9 cellular contexts compared by ENCODE assay signal in the genomic region with DNA sequence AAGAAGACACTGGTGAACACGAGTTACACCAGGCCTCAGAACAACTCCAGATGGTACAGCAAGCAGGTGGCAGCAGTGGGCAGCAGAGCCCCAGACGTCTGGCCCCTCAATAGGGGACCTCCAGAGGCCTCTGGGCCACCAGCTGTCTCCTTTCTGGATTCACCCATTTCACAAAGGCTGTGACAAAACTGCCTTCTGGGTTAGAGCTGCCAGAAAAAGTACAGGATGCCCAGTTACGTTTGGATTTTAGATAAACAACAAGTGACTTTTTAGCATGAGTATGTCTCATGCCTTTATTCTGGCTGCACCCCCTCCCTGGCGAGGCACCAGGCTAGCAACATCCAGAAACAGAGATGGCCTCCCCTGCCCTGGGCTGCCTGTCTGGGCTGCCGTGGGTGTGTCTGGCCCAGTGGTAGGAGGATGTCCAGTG. TPM values are rescaled to one million over a fixed set of nuclear protein-coding genes. Genes with fewer than 3 reads are reported as not detected.
DNase-seq lines count a peak whose midpoint lies in the region; ATAC-seq and TF ChIP-seq lines count a peak whose summit lies in the region.
"Had no signal": no experiment of that assay in that cellular context is flagged by ENCODE, and none has a peak within 500 bp of the region (broad histone marks: within the 10 kb centered on the region; RNA-seq: fewer than 3 reads in every experiment).

No MANE protein-coding gene starts in this region.

- H3K36me3 Mint-ChIP-seq in activated CD4-positive, alpha-beta T cell treated with anti-CD3 and anti-CD28 coated beads, Interleukin-2, amount 10 ng/mL, durations not matched to agents 7 days and 5 days (ENCODE audit: low read depth), result peaks cover 57% of the 10 kb centered on the region
- peaks cover 7 to 27% of the 10 kb centered on the region in 2 donors for H3K36me3 Mint-ChIP-seq in activated T-cell treated with anti-CD3 and anti-CD28 coated beads, Interleukin-2, amount 50 U/mL, for 72 hours (ENCODE audit: insufficient read depth in 2 of 2)

- H3K4me1 ChIP-seq in hepatocyte (ENCODE audit: insufficient read depth) (peaks cover 8% of the 10 kb centered on the region), thoracic aorta (ENCODE audit: control insufficient read depth in 1 of 2, low read depth in 2 of 2) (peaks cover 0 to 39% of the 10 kb centered on the region in 2 donors)

- H3K4me2 ChIP-seq in hepatocyte, result no peak overlapping the region

- no peaks in the 10 kb centered on the region for H4K20me1 ChIP-seq in hepatocyte (ENCODE audit: insufficient read depth, poor library complexity, severe bottlenecking)

- ATAC-seq in activated T-cell treated with anti-CD3 and anti-CD28 coated beads, Interleukin-2, amount 50 U/mL, for 72 hours (replicated peaks in 1 of 2), result peak; percentile 24 to 27
- ATAC-seq in thoracic aorta (ENCODE audit: insufficient number of reproducible peaks, low FRiP score, low read depth) (no peak), HG02970 (IDR thresholded peaks at IDR 0.05; ENCODE audit: low FRiP score, unreplicated experiment) (no peak)

- in situ Hi-C loops in GM13976 (cut with MboI; ENCODE audit: low sequenced_read_pairs, unreplicated experiment), result no loop called here

- H3K4me3 Mint-ChIP-seq in activated CD4-positive, alpha-beta T cell treated with anti-CD3 and anti-CD28 coated beads, Interleukin-2, amount 10 ng/mL, durations not matched to agents 7 days and 5 days, result no peak overlapping the region
- H3K4me3 Mint-ChIP-seq in activated T-cell treated with anti-CD3 and anti-CD28 coated beads, Interleukin-2, amount 50 U/mL, for 72 hours, result peak overlapping the region; percentile 79 to 84

- H3K9me2 ChIP-seq in hepatocyte (replicated peaks; ENCODE audit: insufficient read depth), result no peaks in the 10 kb centered on the region

- CTCF ChIA-PET in activated CD4-positive, alpha-beta T cell treated with anti-CD3 and anti-CD28 coated beads, Interleukin-2, amount 10 ng/mL, durations not matched to agents 7 days and 5 days (lab: Charles Lee), result interaction anchor here (1.1 to 1.8 kb wide), 3 partner anchors 10 to 108 kb away, joined by 3 to 4 read pairs (median 4); no protein-coding TSS in a partner anchor

- H3K27ac Mint-ChIP-seq in activated CD4-positive, alpha-beta T cell treated with anti-CD3 and anti-CD28 coated beads, Interleukin-2, amount 10 ng/mL, durations not matched to agents 7 days and 5 days, result peak overlapping the region; percentile 88
- H3K27ac Mint-ChIP-seq in activated T-cell treated with anti-CD3 and anti-CD28 coated beads, Interleukin-2, amount 50 U/mL, for 72 hours, result peak overlapping the region; percentile 96

- peaks cover 5% of the 10 kb centered on the region for H3K9me3 Mint-ChIP-seq in activated CD4-positive, alpha-beta T cell treated with anti-CD3 and anti-CD28 coated beads, Interleukin-2, amount 10 ng/mL, durations not matched to agents 7 days and 5 days
- no peaks in the 10 kb centered on the region for H3K9me3 Mint-ChIP-seq in activated T-cell treated with anti-CD3 and anti-CD28 coated beads, Interleukin-2, amount 50 U/mL, for 72 hours
- H3K9me3 Mint-ChIP-seq: T-helper 2 cell treated with Interferon-gamma antibody and Interleukin-4, amounts not matched to agents 5 μg/mL and 100 μg/mL, for 36 hours had no signal

- H3K27me3 Mint-ChIP-seq in activated CD4-positive, alpha-beta T cell treated with anti-CD3 and anti-CD28 coated beads, Interleukin-2, amount 10 ng/mL, durations not matched to agents 7 days and 5 days, result peaks cover 2% of the 10 kb centered on the region
- H3K27me3 Mint-ChIP-seq in activated T-cell treated with anti-CD3 and anti-CD28 coated beads, Interleukin-2, amount 50 U/mL, for 72 hours (ENCODE audit: low read depth), result no peaks in the 10 kb centered on the region

- H3K27ac ChIP-seq in hepatocyte (peak overlapping the region; percentile 53), thoracic aorta (peak overlapping the region; percentile 37 to 49)

- no peak for TF ChIP-seq CTCF in hepatocyte (IDR thresholded peaks at IDR 0.05; ENCODE audit: poor library complexity)
- TF ChIP-seq CTCF in thoracic aorta (IDR thresholded peaks at IDR 0.05), result no peak
- TF ChIP-seq CTCF in GM13976 (IDR thresholded peaks at IDR 0.05; ENCODE audit: borderline replicate concordance, control extremely low read depth, extremely low read depth, insufficient read depth, missing control alignments), result no peak

- WGBS in hepatocyte (ENCODE audit: low lambda C conversion rate, missing lambda C conversion rate), result 72% methylated on average over 5 of the region's 5 CpGs

- H3K27me3 ChIP-seq in hepatocyte, result no peaks in the 10 kb centered on the region
- no peaks in the 10 kb centered on the region for H3K27me3 ChIP-seq in thoracic aorta (replicated peaks; ENCODE audit: insufficient read depth)

- H3K36me3 ChIP-seq in hepatocyte (replicated peaks; ENCODE audit: insufficient read depth, low read depth) (no peaks in the 10 kb centered on the region), thoracic aorta (no peaks in the 10 kb centered on the region)

- H3K79me2 ChIP-seq in hepatocyte, result peaks cover 4% of the 10 kb centered on the region

- H3K4me3 ChIP-seq in hepatocyte, result no peak overlapping the region
- H3K4me3 ChIP-seq in thoracic aorta, result no peak overlapping the region

- DNase-seq in activated CD4-positive, alpha-beta T cell treated with anti-CD3 and anti-CD28 coated beads, Interleukin-2, amount 10 ng/mL, durations not matched to agents 7 days and 5 days, result no peak
- no peak for DNase-seq in activated CD4-positive, alpha-beta T cell treated with anti-CD3 and anti-CD28 coated beads for 4 hours
- DNase-seq in activated T-cell treated with anti-CD3 and anti-CD28 coated beads, Interleukin-2, amount 50 U/mL, for 72 hours, result no peak
- DNase-seq in hepatocyte (ENCODE audit: low spot score) (no peak), thoracic aorta (ENCODE audit: low spot score) (no peak), GM13976 (ENCODE audit: low spot score) (no peak), LoVo (ENCODE audit: low spot score) (no peak)

- POLR2A ChIA-PET in activated CD4-positive, alpha-beta T cell treated with anti-CD3 and anti-CD28 coated beads, Interleukin-2, amount 10 ng/mL, durations not matched to agents 7 days and 5 days (lab: Charles Lee), result no interaction called here

- H3K4me1 Mint-ChIP-seq in activated CD4-positive, alpha-beta T cell treated with anti-CD3 and anti-CD28 coated beads, Interleukin-2, amount 10 ng/mL, durations not matched to agents 7 days and 5 days, result peaks cover 86% of the 10 kb centered on the region
- peaks cover 88% of the 10 kb centered on the region for H3K4me1 Mint-ChIP-seq in activated T-cell treated with anti-CD3 and anti-CD28 coated beads, Interleukin-2, amount 50 U/mL, for 72 hours (ENCODE audit: low read depth)

- H3K9me3 ChIP-seq in hepatocyte (ENCODE audit: low read depth) (no peaks in the 10 kb centered on the region), thoracic aorta (no peaks in the 10 kb centered on the region)

- H2AFZ ChIP-seq in hepatocyte, result no peak overlapping the region

RNA-seq across cellular contexts. Expression of gene ITPKB, which starts 30.1 kb away (rescaled TPM):
- 10 to 100 TPM; 61.1 to 64.0 TPM for total RNA-seq in activated CD4-positive, alpha-beta T cell treated with anti-CD3 and anti-CD28 coated beads, Interleukin-2, amount 10 ng/mL, durations not matched to agents 7 days and 5 days
- 10 to 100 TPM; 50.7 to 58.0 TPM for total RNA-seq in activated T-cell treated with anti-CD3 and anti-CD28 coated beads, Interleukin-2, amount 50 U/mL, for 72 hours
- 9.4 and 11.0 TPM in 2 replicates for total RNA-seq in hepatocyte
- polyA plus RNA-seq in hepatocyte, result 7.4 and 13.8 TPM in 2 replicates
- 10 to 100 TPM; 26.9 to 28.4 TPM for total RNA-seq in thoracic aorta

Comparison
In these comparisons a context has a peak if more than half of its experiments do, and no peak if none do; other contexts are left out.
1. ATAC-seq: peak in activated T-cell treated with anti-CD3 and anti-CD28 coated beads, Interleukin-2, amount 50 U/mL, for 72 hours (2 of 2); none in thoracic aorta (single experiment) and HG02970 (single experiment).